Comparison of ENCODE assay signal across 8 cellular contexts in the genomic region with DNA sequence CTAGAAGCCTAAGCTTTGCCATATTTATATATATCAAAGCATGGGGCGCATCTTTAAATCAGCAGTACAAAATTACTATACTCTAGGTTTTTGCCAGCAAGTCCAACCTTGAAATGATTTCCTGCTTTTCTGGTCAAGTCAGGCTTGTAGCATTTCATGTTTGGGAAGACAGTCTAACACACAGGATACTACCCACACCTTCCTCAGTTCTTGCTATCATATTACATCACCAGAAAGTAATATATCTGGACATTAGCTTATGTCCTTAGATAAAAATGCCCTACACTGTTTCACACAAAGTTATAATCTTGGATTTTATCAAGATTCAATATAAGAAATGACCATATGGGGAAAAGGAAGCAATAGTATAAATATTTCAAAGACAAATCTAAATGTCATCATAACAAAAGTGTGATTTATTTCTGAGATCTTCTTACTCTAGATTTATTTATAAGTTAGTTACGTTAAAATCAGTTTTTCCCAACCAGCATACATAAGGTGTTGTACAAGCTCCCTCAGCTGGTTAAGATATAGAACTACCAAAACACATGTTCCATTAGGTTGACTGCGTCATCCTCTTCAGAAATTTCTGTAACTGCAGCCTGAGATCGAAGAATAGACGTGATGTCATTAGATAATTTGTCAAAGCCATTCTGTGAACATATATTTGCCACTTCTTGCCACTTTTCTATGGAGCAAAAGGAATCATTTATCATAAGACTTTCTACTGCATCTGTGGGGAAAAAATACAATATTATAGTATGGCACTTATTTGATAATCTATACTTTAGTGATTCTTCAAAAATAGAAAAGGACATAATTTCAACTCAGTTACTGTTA. TPM values are rescaled to one million over a fixed set of nuclear protein-coding genes. Genes with fewer than 3 reads are reported as not detected.
DNase-seq lines count a peak whose midpoint lies in the region; ATAC-seq and TF ChIP-seq lines count a peak whose summit lies in the region.

No MANE protein-coding gene starts in this region.

- peak; percentile 59 for DNase-seq in activated CD4-positive, alpha-beta T cell treated with anti-CD3 and anti-CD28 coated beads, Interleukin-2, amount 10 ng/mL, durations not matched to agents 24 days and 14 days
- no peak for DNase-seq in activated CD4-positive, alpha-beta T cell treated with anti-CD3 and anti-CD28 coated beads, Interleukin-2, amount 50 U/mL, for 1 hour
- DNase-seq in NCI-H446 (lab: John Stamatoyannopoulos, UW), result peak; percentile 14 to 80
- DNase-seq in astrocyte of the spinal cord (ENCODE audit: low read depth, low spot score), result peak; percentile 73
- peak; percentile 71 for DNase-seq in inferior parietal cortex (ENCODE audit: extremely low spot score)
- no peak for DNase-seq in tibial artery

- no peaks in the 10 kb centered on the region for H3K4me1 Mint-ChIP-seq in activated CD4-positive, alpha-beta T cell treated with anti-CD3 and anti-CD28 coated beads, Interleukin-2, amount 10 ng/mL, durations not matched to agents 24 days and 14 days

- H3K4me3 Mint-ChIP-seq in activated CD4-positive, alpha-beta T cell treated with anti-CD3 and anti-CD28 coated beads, Interleukin-2, amount 10 ng/mL, durations not matched to agents 24 days and 14 days, result no peak overlapping the region

- H3K27ac ChIP-seq in tibial artery, result no peak overlapping the region

- intact Hi-C loops in activated CD4-positive, alpha-beta T cell treated with anti-CD3 and anti-CD28 coated beads, Interleukin-2, amount 10 ng/mL, durations not matched to agents 24 days and 14 days (cut with micrococcal nuclease), result loop anchor here (1.0 to 10.0 kb wide), 5 partner anchors 160 to 651 kb away; no protein-coding TSS in a partner anchor
- intact Hi-C loops in tibial artery (cut with DNase I; ENCODE audit: low total_unique reads), result loop anchor here (5.0 to 10.0 kb wide), 2 partner anchors 273 to 451 kb away; a partner anchor contains a TSS

- H3K27ac Mint-ChIP-seq in activated CD4-positive, alpha-beta T cell treated with anti-CD3 and anti-CD28 coated beads, Interleukin-2, amount 10 ng/mL, durations not matched to agents 24 days and 14 days, result no peak overlapping the region

- ATAC-seq in HG02852 (IDR thresholded peaks at IDR 0.05; ENCODE audit: unreplicated experiment) (peak; percentile 70), GM21526 (IDR thresholded peaks at IDR 0.05; ENCODE audit: low FRiP score, unreplicated experiment) (no peak)

- H3K4me3 ChIP-seq in astrocyte of the spinal cord (ENCODE audit: low read depth, low read length), result no peak overlapping the region
- no peak overlapping the region for H3K4me3 ChIP-seq in tibial artery

- H3K9me3 Mint-ChIP-seq in activated CD4-positive, alpha-beta T cell treated with anti-CD3 and anti-CD28 coated beads, Interleukin-2, amount 10 ng/mL, durations not matched to agents 24 days and 14 days, result no peaks in the 10 kb centered on the region

- H3K27me3 ChIP-seq in tibial artery, result no peaks in the 10 kb centered on the region

- peak; percentile 45 for TF ChIP-seq CTCF in astrocyte of the spinal cord (IDR thresholded peaks at IDR 0.05; ENCODE audit: low read depth, low read length)
- peak; percentile 54 to 80 for TF ChIP-seq CTCF in tibial artery (IDR thresholded peaks at IDR 0.05)

- H3K36me3 Mint-ChIP-seq in activated CD4-positive, alpha-beta T cell treated with anti-CD3 and anti-CD28 coated beads, Interleukin-2, amount 10 ng/mL, durations not matched to agents 24 days and 14 days (ENCODE audit: low read depth), result no peaks in the 10 kb centered on the region

- peaks cover 0 to 17% (median 0%) of the 10 kb centered on the region in 4 donors for H3K4me1 ChIP-seq in tibial artery

- H3K9me3 ChIP-seq in tibial artery, result no peaks in the 10 kb centered on the region

- H3K27me3 Mint-ChIP-seq in activated CD4-positive, alpha-beta T cell treated with anti-CD3 and anti-CD28 coated beads, Interleukin-2, amount 10 ng/mL, durations not matched to agents 24 days and 14 days, result no peaks in the 10 kb centered on the region

- in situ Hi-C loops in astrocyte of the spinal cord (cut with HindIII; ENCODE audit: low sequenced_read_pairs), result no loop called here

- no peaks in the 10 kb centered on the region for H3K36me3 ChIP-seq in tibial artery

RNA-seq across cellular contexts. Expression of a gene that starts 56.6 kb away (rescaled TPM):
- total RNA-seq in activated CD4-positive, alpha-beta T cell treated with anti-CD3 and anti-CD28 coated beads, Interleukin-2, amount 10 ng/mL, durations not matched to agents 24 days and 14 days, result 7.3 and 10.1 TPM in 2 replicates

RNA-seq across cellular contexts. Expression of a gene that starts 57.0 kb away (rescaled TPM):
- 1,064 and 1,070 TPM in 2 replicates for total RNA-seq in activated CD4-positive, alpha-beta T cell treated with anti-CD3 and anti-CD28 coated beads, Interleukin-2, amount 10 ng/mL, durations not matched to agents 24 days and 14 days

Comparison
In these comparisons a context has a peak if more than half of its experiments do, and no peak if none do; other contexts are left out.
1. DNase-seq: peak in activated CD4-positive, alpha-beta T cell treated with anti-CD3 and anti-CD28 coated beads, Interleukin-2, amount 10 ng/mL, durations not matched to agents 24 days and 14 days (single experiment), NCI-H446 (2 of 2), astrocyte of the spinal cord (single experiment) and inferior parietal cortex (single experiment); none in activated CD4-positive, alpha-beta T cell treated with anti-CD3 and anti-CD28 coated beads, Interleukin-2, amount 50 U/mL, for 1 hour (single experiment) and tibial artery (0 of 2).